Comparison of ENCODE assay signal across 19 cellular contexts in genomic region chr20:5748246-5748645, GRCh38. TPM values are rescaled to one million over a fixed set of nuclear protein-coding genes. Genes with fewer than 3 reads are reported as not detected.
DNase-seq lines count a peak whose midpoint lies in the region; ATAC-seq and TF ChIP-seq lines count a peak whose summit lies in the region.
"Had no signal": no experiment of that assay in that cellular context is flagged by ENCODE, and none has a peak within 500 bp of the region (broad histone marks: within the 10 kb centered on the region; RNA-seq: fewer than 3 reads in every experiment).

No MANE protein-coding gene starts in this region.

- CTCF ChIA-PET in CD4-positive, alpha-beta T cell (lab: Charles Lee) = no interaction called here
- CTCF ChIA-PET in activated CD8-positive, alpha-beta T cell treated with anti-CD3 and anti-CD28 coated beads, Interleukin-2, amount 10 ng/mL, durations not matched to agents 7 days and 5 days (lab: Charles Lee) = interaction anchor here (0.9 to 1.0 kb wide), 2 partner anchors 40 to 104 kb away, joined by 3 to 5 read pairs; no protein-coding TSS in a partner anchor

- peaks cover 21% of the 10 kb centered on the region for H3K4me1 Mint-ChIP-seq in CD4-positive, alpha-beta T cell (ENCODE audit: low read depth)
- H3K4me1 Mint-ChIP-seq in progenitor cell of endocrine pancreas (ENCODE audit: low read depth) (peaks cover 19% of the 10 kb centered on the region), mesothelial cell of epicardium (peaks cover 32% of the 10 kb centered on the region)
- H3K4me1 Mint-ChIP-seq in activated CD8-positive, alpha-beta T cell treated with anti-CD3 and anti-CD28 coated beads, Interleukin-2, amount 10 ng/mL, durations not matched to agents 7 days and 5 days (ENCODE audit: low read depth) = peaks cover 15% of the 10 kb centered on the region

- H2BK12ac ChIP-seq in mesenchymal stem cell (ENCODE audit: low read length in 2 of 2) = no peak overlapping the region

- H3K4me3 Mint-ChIP-seq in CD4-positive, alpha-beta T cell = peak overlapping the region; percentile 77
- H3K4me3 Mint-ChIP-seq in progenitor cell of endocrine pancreas (ENCODE audit: low read depth) (peak overlapping the region; percentile 50), mesothelial cell of epicardium (no peak overlapping the region)
- no peak overlapping the region for H3K4me3 Mint-ChIP-seq in activated CD8-positive, alpha-beta T cell treated with anti-CD3 and anti-CD28 coated beads, Interleukin-2, amount 10 ng/mL, durations not matched to agents 7 days and 5 days

- no peak for DNase-seq in CD4-positive, alpha-beta T cell
- DNase-seq in Peyer's patch (peak in 1 of 3 donors; percentile 60), mesenchymal stem cell (no peak), progenitor cell of endocrine pancreas (ENCODE audit: low spot score, unreplicated experiment) (no peak), OCI-M1 (lab: John Stamatoyannopoulos, UW) (no peak), mesothelial cell of epicardium (ENCODE audit: low spot score in 2 of 2, unreplicated experiment in 2 of 2) (no peak)
- no peak for DNase-seq in activated CD8-positive, alpha-beta T cell treated with anti-CD3 and anti-CD28 coated beads, Interleukin-2, amount 10 ng/mL, durations not matched to agents 7 days and 5 days
- DNase-seq: CD8-positive, alpha-beta memory T cell; DMS79 treated with DMSO at 0.1 percent for 48 hours; KG1; NCI-H1417 treated with DMSO at 0.1 percent for 48 hours; NCI-H187 treated with DMSO at 0.1 percent for 48 hours; NCI-H2227 treated with DMSO at 0.1 percent for 48 hours; NCI-H510A treated with DMSO at 0.1 percent for 48 hours; NCI-H774; RPMI8226; SHP77 treated with DMSO at 0.1 percent for 48 hours had no signal

- H3K4me3 ChIP-seq in Peyer's patch = no peak overlapping the region
- no peak overlapping the region for H3K4me3 ChIP-seq in mesenchymal stem cell (ENCODE audit: insufficient read depth in 1 of 2, low read depth in 1 of 2, low read length in 2 of 2)
- H3K4me3 ChIP-seq: BLaER1 treated with 17β-estradiol and CSF1 and Interleukin-3, amounts not matched to agents 10 nM and 100 nM; HAP-1 had no signal

- TF ChIP-seq POLR2A in Peyer's patch (IDR thresholded peaks at IDR 0.05) = no peak

- peaks cover 0 to 33% (median 0%) of the 10 kb centered on the region in 4 donors for H3K4me1 ChIP-seq in Peyer's patch
- H3K4me1 ChIP-seq in mesenchymal stem cell (ENCODE audit: control insufficient read depth, insufficient read depth, low read depth, low read length) = peaks cover 3% of the 10 kb centered on the region

- H3K27me3 Mint-ChIP-seq in CD4-positive, alpha-beta T cell = no peaks in the 10 kb centered on the region
- no peaks in the 10 kb centered on the region for H3K27me3 Mint-ChIP-seq in progenitor cell of endocrine pancreas
- H3K27me3 Mint-ChIP-seq in mesothelial cell of epicardium (ENCODE audit: low read depth) = no peaks in the 10 kb centered on the region
- H3K27me3 Mint-ChIP-seq in activated CD8-positive, alpha-beta T cell treated with anti-CD3 and anti-CD28 coated beads, Interleukin-2, amount 10 ng/mL, durations not matched to agents 7 days and 5 days (ENCODE audit: low read depth) = no peaks in the 10 kb centered on the region
- H3K27me3 Mint-ChIP-seq: CD8-positive, alpha-beta memory T cell had no signal

- H4K8ac ChIP-seq in mesenchymal stem cell (ENCODE audit: low read length) = no peak overlapping the region

- no peak overlapping the region for H2BK15ac ChIP-seq in mesenchymal stem cell (ENCODE audit: low read depth, poor library complexity, severe bottlenecking)

- H2AFZ ChIP-seq in mesenchymal stem cell (ENCODE audit: low read depth, low read length) = no peak overlapping the region

- intact Hi-C loops in CD4-positive, alpha-beta T cell (cut with DNase I, micrococcal nuclease) = no loop called here

- no peak overlapping the region for H3K14ac ChIP-seq in mesenchymal stem cell (ENCODE audit: low read length in 2 of 2)

- H3K9me3 Mint-ChIP-seq in CD4-positive, alpha-beta T cell = peaks cover 2% of the 10 kb centered on the region
- peaks cover 4% of the 10 kb centered on the region for H3K9me3 Mint-ChIP-seq in progenitor cell of endocrine pancreas (ENCODE audit: low read depth)
- H3K9me3 Mint-ChIP-seq in mesothelial cell of epicardium = no peaks in the 10 kb centered on the region
- H3K9me3 Mint-ChIP-seq in activated CD8-positive, alpha-beta T cell treated with anti-CD3 and anti-CD28 coated beads, Interleukin-2, amount 10 ng/mL, durations not matched to agents 7 days and 5 days (ENCODE audit: insufficient read depth) = peaks cover 3% of the 10 kb centered on the region
- H3K9me3 Mint-ChIP-seq: CD8-positive, alpha-beta memory T cell had no signal

- H2BK120ac ChIP-seq in mesenchymal stem cell (ENCODE audit: low read depth, low read length) = peak overlapping the region; percentile 61

- ATAC-seq in CD4-positive, alpha-beta T cell (ENCODE audit: poor library complexity) = no peak
- ATAC-seq in activated CD8-positive, alpha-beta T cell treated with anti-CD3 and anti-CD28 coated beads, Interleukin-2, amount 10 ng/mL, durations not matched to agents 7 days and 5 days = no peak

- H3K27me3 ChIP-seq in CD4-positive, alpha-beta T cell (ENCODE audit: control insufficient read depth, insufficient read depth, low read length) = no peaks in the 10 kb centered on the region
- H3K27me3 ChIP-seq in Peyer's patch (no peaks in the 10 kb centered on the region), mesenchymal stem cell (ENCODE audit: control insufficient read depth in 1 of 2, insufficient read depth in 1 of 2, low read length in 2 of 2) (no peaks in the 10 kb centered on the region)
- H3K27me3 ChIP-seq: BLaER1 treated with 17β-estradiol and CSF1 and Interleukin-3, amounts not matched to agents 10 nM and 100 nM had no signal

- no peak overlapping the region for H3K23ac ChIP-seq in mesenchymal stem cell (ENCODE audit: low read length in 2 of 2)

- no peak overlapping the region for H3K27ac Mint-ChIP-seq in CD4-positive, alpha-beta T cell
- no peak overlapping the region for H3K27ac Mint-ChIP-seq in progenitor cell of endocrine pancreas
- H3K27ac Mint-ChIP-seq in mesothelial cell of epicardium = no peak overlapping the region
- H3K27ac Mint-ChIP-seq in activated CD8-positive, alpha-beta T cell treated with anti-CD3 and anti-CD28 coated beads, Interleukin-2, amount 10 ng/mL, durations not matched to agents 7 days and 5 days = no peak overlapping the region

- no peak overlapping the region for H4K91ac ChIP-seq in mesenchymal stem cell (ENCODE audit: low read length)

- peaks cover 3% of the 10 kb centered on the region for H3K79me1 ChIP-seq in mesenchymal stem cell (replicated peaks; ENCODE audit: low read length, poor library complexity, severe bottlenecking)

- no peak overlapping the region for H2BK5ac ChIP-seq in mesenchymal stem cell (ENCODE audit: low read depth, low read length, poor library complexity, severe bottlenecking)

- TF ChIP-seq CTCF in CD4-positive, alpha-beta T cell (IDR thresholded peaks at IDR 0.05) = no peak
- TF ChIP-seq CTCF in Peyer's patch (IDR thresholded peaks at IDR 0.05) (no peak), progenitor cell of endocrine pancreas (IDR thresholded peaks at IDR 0.05; ENCODE audit: unreplicated experiment) (no peak), mesothelial cell of epicardium (IDR thresholded peaks at IDR 0.05; ENCODE audit: unreplicated experiment) (no peak)

- no peak overlapping the region for H3K4ac ChIP-seq in mesenchymal stem cell (ENCODE audit: low read depth in 1 of 2, low read length in 2 of 2)

- no peak overlapping the region for H3K4me2 ChIP-seq in mesenchymal stem cell (ENCODE audit: low read length, poor library complexity, severe bottlenecking)
- H3K4me2 ChIP-seq: BLaER1 treated with 17β-estradiol and CSF1 and Interleukin-3, amounts not matched to agents 10 nM and 100 nM had no signal

- 87% methylated on average over 6 of the region's 6 CpGs for WGBS in mesenchymal stem cell

- H2AK5ac ChIP-seq in mesenchymal stem cell (ENCODE audit: low read length, severe bottlenecking) = no peak overlapping the region

- POLR2A ChIA-PET in CD4-positive, alpha-beta T cell (lab: Charles Lee) = interaction anchor here (1.1 kb wide), 1 partner anchor 34 kb away, joined by 3 read pairs; no protein-coding TSS in a partner anchor
- POLR2A ChIA-PET in activated CD8-positive, alpha-beta T cell treated with anti-CD3 and anti-CD28 coated beads, Interleukin-2, amount 10 ng/mL, durations not matched to agents 7 days and 5 days (lab: Charles Lee) = no interaction called here

- H3K9me3 ChIP-seq in CD4-positive, alpha-beta T cell (ENCODE audit: control insufficient read depth, low read length) = no peaks in the 10 kb centered on the region
- no peaks in the 10 kb centered on the region for H3K9me3 ChIP-seq in Peyer's patch
- H3K9me3 ChIP-seq in mesenchymal stem cell (ENCODE audit: control insufficient read depth, low read length) = no peaks in the 10 kb centered on the region
- H3K9me3 ChIP-seq: HAP-1 had no signal

- no peaks in the 10 kb centered on the region for H3K36me3 ChIP-seq in Peyer's patch
- H3K36me3 ChIP-seq in mesenchymal stem cell (ENCODE audit: control insufficient read depth in 1 of 2, insufficient read depth in 2 of 2, low read depth in 1 of 2, low read length in 2 of 2) = no peaks in the 10 kb centered on the region
- H3K36me3 ChIP-seq: HAP-1 had no signal

- no peak overlapping the region for H3K18ac ChIP-seq in mesenchymal stem cell (ENCODE audit: low read depth in 1 of 2, low read length in 2 of 2)

- H3K27ac ChIP-seq in CD4-positive, alpha-beta T cell (ENCODE audit: low read depth, low read length) = no peak overlapping the region
- H3K27ac ChIP-seq in Peyer's patch (peak overlapping the region in 3 of 4 donors; percentile 9 to 34 (median 25)), mesenchymal stem cell (ENCODE audit: low read length, poor library complexity, severe bottlenecking) (no peak overlapping the region)
- H3K27ac ChIP-seq: BLaER1 treated with 17β-estradiol and CSF1 and Interleukin-3, amounts not matched to agents 10 nM and 100 nM had no signal

- H3K9ac ChIP-seq in mesenchymal stem cell (ENCODE audit: low read length) = no peak overlapping the region
- H3K9ac ChIP-seq: BLaER1 treated with 17β-estradiol and CSF1 and Interleukin-3, amounts not matched to agents 10 nM and 100 nM had no signal

- H3K36me3 Mint-ChIP-seq in CD4-positive, alpha-beta T cell (ENCODE audit: low read depth) = peaks cover 11% of the 10 kb centered on the region
- peaks cover 2% of the 10 kb centered on the region for H3K36me3 Mint-ChIP-seq in progenitor cell of endocrine pancreas (ENCODE audit: insufficient read depth)
- H3K36me3 Mint-ChIP-seq in mesothelial cell of epicardium = peaks cover 2% of the 10 kb centered on the region
- H3K36me3 Mint-ChIP-seq in activated CD8-positive, alpha-beta T cell treated with anti-CD3 and anti-CD28 coated beads, Interleukin-2, amount 10 ng/mL, durations not matched to agents 7 days and 5 days (ENCODE audit: low read depth) = peaks cover 8% of the 10 kb centered on the region

RNA-seq across cellular contexts. Expression of gene SHLD1, which starts 2.0 kb away (rescaled TPM):
- 1 to 10 TPM; 7.0 to 7.3 TPM for total RNA-seq in CD4-positive, alpha-beta T cell
- total RNA-seq in Peyer's patch (10 to 100 TPM in 3 of 4 donors, 1 to 10 TPM in 1; 8.4 to 15.5 (median 12.3) TPM), progenitor cell of endocrine pancreas (8.3 and 8.5 TPM in 2 replicates), mesothelial cell of epicardium (10.0 to 11.9 TPM (median 11.6 TPM) in 3 replicates)
- polyA plus RNA-seq in mesenchymal stem cell (2013, experiment 1 of 2) = 5.1 TPM
- polyA plus RNA-seq in mesenchymal stem cell (2013, experiment 2 of 2) = 5.0 TPM
- 1 to 10 TPM; 7.0 to 7.9 TPM for total RNA-seq in activated CD8-positive, alpha-beta T cell treated with anti-CD3 and anti-CD28 coated beads, Interleukin-2, amount 10 ng/mL, durations not matched to agents 7 days and 5 days

Comparison
In these comparisons a context has a peak if more than half of its experiments do, and no peak if none do; other contexts are left out.
1. H3K27ac ChIP-seq: peak in Peyer's patch (3 of 4); none in CD4-positive, alpha-beta T cell (single experiment) and mesenchymal stem cell (single experiment).
2. H3K4me3 Mint-ChIP-seq: peak in CD4-positive, alpha-beta T cell (single experiment) and progenitor cell of endocrine pancreas (single experiment); none in mesothelial cell of epicardium (single experiment) and activated CD8-positive, alpha-beta T cell treated with anti-CD3 and anti-CD28 coated beads, Interleukin-2, amount 10 ng/mL, durations not matched to agents 7 days and 5 days (single experiment).